23 cellular contexts compared by ENCODE assay signal in the genomic region with DNA sequence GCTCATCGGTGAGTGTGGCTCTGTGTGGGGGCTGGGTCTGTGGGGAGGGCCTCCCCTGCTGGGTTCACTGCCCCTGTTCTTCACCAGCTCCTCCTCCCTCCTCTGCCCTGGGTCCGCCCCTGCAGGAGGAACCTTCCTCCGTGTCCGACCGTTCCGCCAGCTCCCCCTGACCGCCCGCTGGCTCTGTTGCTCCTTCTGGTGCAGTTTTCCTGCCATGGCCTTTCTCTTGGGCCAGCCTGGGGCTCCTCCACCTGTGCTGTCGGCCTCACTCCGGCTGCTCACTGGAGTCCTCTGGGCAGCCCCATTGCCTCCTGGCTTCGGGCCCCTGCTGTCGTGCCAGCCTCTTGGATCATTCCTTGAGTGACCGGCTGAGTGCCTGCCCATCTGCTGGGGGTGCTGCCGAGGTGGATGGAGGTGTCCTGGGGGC. TPM values are rescaled to one million over a fixed set of nuclear protein-coding genes. Genes with fewer than 3 reads are reported as not detected.
"Had no signal": no experiment of that assay in that cellular context is flagged by ENCODE, and none has a peak within 500 bp of the region (broad histone marks: within the 10 kb centered on the region; RNA-seq: fewer than 3 reads in every experiment).

No MANE protein-coding gene starts in this region.

- H3K4me1 Mint-ChIP-seq: activated CD4-positive, alpha-beta T cell treated with anti-CD3 and anti-CD28 coated beads, Interleukin-2, amount 10 ng/mL, durations not matched to agents 24 days and 14 days; brain had no signal

- H3K27ac ChIP-seq: tibial artery had no signal

- H3K4me3 Mint-ChIP-seq: activated CD4-positive, alpha-beta memory T cell treated with anti-CD3 and anti-CD28 coated beads, Interleukin-2, amount 10 ng/mL, durations not matched to agents 7 days and 5 days; activated CD4-positive, alpha-beta T cell treated with anti-CD3 and anti-CD28 coated beads, Interleukin-2, amount 10 ng/mL, durations not matched to agents 24 days and 14 days; activated naive CD4-positive, alpha-beta T cell treated with anti-CD3 and anti-CD28 coated beads, Interleukin-2, amount 10 ng/mL, durations not matched to agents 7 days and 5 days; brain; memory B cell; T-helper 17 cell had no signal

- H3K27ac Mint-ChIP-seq: activated CD4-positive, alpha-beta memory T cell treated with anti-CD3 and anti-CD28 coated beads, Interleukin-2, amount 10 ng/mL, durations not matched to agents 7 days and 5 days; activated CD4-positive, alpha-beta T cell treated with anti-CD3 and anti-CD28 coated beads, Interleukin-2, amount 10 ng/mL, durations not matched to agents 24 days and 14 days; activated naive CD4-positive, alpha-beta T cell treated with anti-CD3 and anti-CD28 coated beads, Interleukin-2, amount 10 ng/mL, durations not matched to agents 7 days and 5 days; brain; memory B cell; T-helper 17 cell had no signal

- H3K27me3 Mint-ChIP-seq: activated CD4-positive, alpha-beta memory T cell treated with anti-CD3 and anti-CD28 coated beads, Interleukin-2, amount 10 ng/mL, durations not matched to agents 7 days and 5 days; activated CD4-positive, alpha-beta T cell treated with anti-CD3 and anti-CD28 coated beads, Interleukin-2, amount 10 ng/mL, durations not matched to agents 24 days and 14 days; activated naive CD4-positive, alpha-beta T cell treated with anti-CD3 and anti-CD28 coated beads, Interleukin-2, amount 10 ng/mL, durations not matched to agents 7 days and 5 days; memory B cell; T-helper 17 cell had no signal

- ATAC-seq: esophagus mucosa; stimulated activated naive CD8-positive, alpha-beta T cell treated with anti-CD3 and anti-CD28 coated beads, Interleukin-15, Interleukin-2, amounts not matched to agents 100 U/mL and 50 U/mL, for 24 hours; T-helper 17 cell had no signal

- DNase-seq: activated CD4-positive, alpha-beta memory T cell treated with anti-CD3 and anti-CD28 coated beads, Interleukin-2, amount 10 ng/mL, durations not matched to agents 7 days and 5 days; activated CD4-positive, alpha-beta T cell treated with anti-CD3 and anti-CD28 coated beads, Interleukin-2, amount 10 ng/mL, durations not matched to agents 24 days and 14 days; activated effector memory CD4-positive, alpha-beta T cell treated with anti-CD3 and anti-CD28 coated beads, Interleukin-2, amount 50 U/mL, for 16 hours; activated naive CD4-positive, alpha-beta T cell treated with anti-CD3 and anti-CD28 coated beads, Interleukin-2, amount 10 ng/mL, durations not matched to agents 7 days and 5 days; anterior cingulate cortex; dermis blood vessel endothelial cell; effector memory CD4-positive, alpha-beta T cell; hippocampal formation; retina; stimulated activated CD4-positive, alpha-beta T cell treated with anti-CD3 and anti-CD28 coated beads, Interleukin-4, amount 100 ng/mL, for 24 hours; stimulated activated naive CD8-positive, alpha-beta T cell treated with anti-CD3 and anti-CD28 coated beads, Interleukin-15, Interleukin-2, amounts not matched to agents 100 U/mL and 50 U/mL, for 24 hours; SW 1271; T-helper 17 cell; tibial artery had no signal

- H3K9me3 Mint-ChIP-seq: activated CD4-positive, alpha-beta memory T cell treated with anti-CD3 and anti-CD28 coated beads, Interleukin-2, amount 10 ng/mL, durations not matched to agents 7 days and 5 days; activated CD4-positive, alpha-beta T cell treated with anti-CD3 and anti-CD28 coated beads, Interleukin-2, amount 10 ng/mL, durations not matched to agents 24 days and 14 days; activated naive CD4-positive, alpha-beta T cell treated with anti-CD3 and anti-CD28 coated beads, Interleukin-2, amount 10 ng/mL, durations not matched to agents 7 days and 5 days; brain; memory B cell had no signal

RNA-seq across cellular contexts. Expression of a gene that starts 12.3 kb away (rescaled TPM):
- total RNA-seq: dermis blood vessel endothelial cell, frontal cortex, lower leg skin, mononuclear cell, myocyte, omental fat pad, subcutaneous adipose tissue had no signal
